In genomic region chr9:128891354-128892222, GRCh38 we compare ENCODE assay signal across 7 cellular contexts. TPM values are rescaled to one million over a fixed set of nuclear protein-coding genes. Genes with fewer than 3 reads are reported as not detected.
DNase-seq lines count a peak whose midpoint lies in the region; ATAC-seq, FAIRE-seq and TF ChIP-seq lines count a peak whose summit lies in the region.
"Had no signal": no experiment of that assay in that cellular context is flagged by ENCODE, and none has a peak within 500 bp of the region (broad histone marks: within the 10 kb centered on the region; RNA-seq: fewer than 3 reads in every experiment).

No MANE protein-coding gene starts in this region.

- no peak for TF ChIP-seq POLR2A in A549 (IDR thresholded peaks at IDR 0.05; ENCODE audit: low read length)

- no peak overlapping the region for H3K4me3 Mint-ChIP-seq in stimulated activated naive B cell treated with anti-CD40 and anti-IgM and Interleukin-4, amounts not matched to agents 10 μg/mL and 1 μg/mL and 100 μg/mL, for 72 hours

- peak overlapping the region in 1 of 2 experiments; percentile 96 for H3K14ac ChIP-seq in mesenchymal stem cell (ENCODE audit: low read length in 2 of 2)

- peaks cover 26% of the 10 kb centered on the region for H3K36me3 ChIP-seq in adipocyte (ENCODE audit: control insufficient read depth, insufficient read depth, low read length, severe bottlenecking)
- peaks cover 42 to 52% of the 10 kb centered on the region in 2 experiments for H3K36me3 ChIP-seq in mesenchymal stem cell (ENCODE audit: control insufficient read depth in 1 of 2, insufficient read depth in 2 of 2, low read depth in 1 of 2, low read length in 2 of 2)

- no peak for TF ChIP-seq RAD21 in A549 (conservative IDR thresholded peaks at IDR 0.05 in 1 of 2, IDR thresholded peaks at IDR 0.05 in 1 of 2)

- H2BK120ac ChIP-seq in mesenchymal stem cell (ENCODE audit: low read depth, low read length) = peak overlapping the region; percentile 92

- no peak overlapping the region for H3K23ac ChIP-seq in mesenchymal stem cell (ENCODE audit: low read length in 2 of 2)

- H3K27me3 ChIP-seq in adipocyte (replicated peaks; ENCODE audit: control insufficient read depth, insufficient read depth, low read length) = no peaks in the 10 kb centered on the region
- no peaks in the 10 kb centered on the region for H3K27me3 ChIP-seq in mesenchymal stem cell (ENCODE audit: control insufficient read depth in 1 of 2, insufficient read depth in 1 of 2, low read length in 2 of 2)

- H3K9me3 ChIP-seq in A549 = no peaks in the 10 kb centered on the region
- no peaks in the 10 kb centered on the region for H3K9me3 ChIP-seq in adipocyte (ENCODE audit: control insufficient read depth, low read length)
- H3K9me3 ChIP-seq in mesenchymal stem cell (ENCODE audit: control insufficient read depth, low read length) = no peaks in the 10 kb centered on the region

- H3K4me2 ChIP-seq in A549 = peak overlapping the region; percentile 71
- H3K4me2 ChIP-seq in mesenchymal stem cell (ENCODE audit: low read length, poor library complexity, severe bottlenecking) = no peak overlapping the region

- H4K91ac ChIP-seq in mesenchymal stem cell (ENCODE audit: low read length) = peak overlapping the region; percentile 99

- no peak overlapping the region for H2AFZ ChIP-seq in mesenchymal stem cell (ENCODE audit: low read depth, low read length)

- H3K27ac Mint-ChIP-seq in stimulated activated naive B cell treated with anti-CD40 and anti-IgM and Interleukin-4, amounts not matched to agents 10 μg/mL and 1 μg/mL and 100 μg/mL, for 72 hours = no peak overlapping the region

- peaks cover 15 to 19% of the 10 kb centered on the region in 2 donors for H3K36me3 Mint-ChIP-seq in stimulated activated naive B cell treated with anti-CD40 and anti-IgM and Interleukin-4, amounts not matched to agents 10 μg/mL and 1 μg/mL and 100 μg/mL, for 72 hours

- H3K4me1 ChIP-seq in A549 = peaks cover 34% of the 10 kb centered on the region
- H3K4me1 ChIP-seq in adipocyte (ENCODE audit: control insufficient read depth, insufficient read depth, low read length) = peaks cover 41% of the 10 kb centered on the region
- peaks cover 44% of the 10 kb centered on the region for H3K4me1 ChIP-seq in mesenchymal stem cell (ENCODE audit: control insufficient read depth, insufficient read depth, low read depth, low read length)

- H2BK12ac ChIP-seq in mesenchymal stem cell (ENCODE audit: low read length in 2 of 2) = peak overlapping the region; percentile 97 to 98

- H3K9me3 Mint-ChIP-seq in stimulated activated naive B cell treated with anti-CD40 and anti-IgM and Interleukin-4, amounts not matched to agents 10 μg/mL and 1 μg/mL and 100 μg/mL, for 72 hours = no peaks in the 10 kb centered on the region

- CTCF ChIA-PET in A549 (lab: Yijun Ruan, JAX) = interaction anchor here (1.0 to 1.2 kb wide), 4 partner anchors 10 to 54 kb away, joined by 3 to 9 read pairs (median 6); partner anchors contain the start of genes KYAT1 and LRRC8A

- no peak for DNase-seq in A549 (ENCODE audit: low read depth in 1 of 2, low spot score in 1 of 2)
- DNase-seq in adipocyte (ENCODE audit: low read depth) = no peak
- no peak for DNase-seq in mesenchymal stem cell
- DNase-seq in stimulated activated naive B cell treated with anti-CD40 and anti-IgM and Interleukin-4, amounts not matched to agents 10 μg/mL and 1 μg/mL and 100 μg/mL, for 72 hours = no peak
- DNase-seq: COR-L47 had no signal

- no peak for TF ChIP-seq CTCF in A549 (IDR thresholded peaks at IDR 0.05)

- POLR2A ChIA-PET in A549 (lab: Yijun Ruan, JAX) = no interaction called here

- H3K4me3 ChIP-seq in A549 (0 out of 3 replicates have a peak overlapping the region, but pooled peaks have one; percentile 13), adipocyte (ENCODE audit: low read length) (no peak overlapping the region), mesenchymal stem cell (ENCODE audit: insufficient read depth in 1 of 2, low read depth in 1 of 2, low read length in 2 of 2) (peak overlapping the region in 1 of 2 experiments; percentile 40)

- H2AK5ac ChIP-seq in mesenchymal stem cell (ENCODE audit: low read length, severe bottlenecking) = peak overlapping the region; percentile 94

- peaks cover 5 to 7% of the 10 kb centered on the region in 2 donors for H3K4me1 Mint-ChIP-seq in stimulated activated naive B cell treated with anti-CD40 and anti-IgM and Interleukin-4, amounts not matched to agents 10 μg/mL and 1 μg/mL and 100 μg/mL, for 72 hours

- H3K79me1 ChIP-seq in mesenchymal stem cell (replicated peaks; ENCODE audit: low read length, poor library complexity, severe bottlenecking) = peaks cover 19% of the 10 kb centered on the region

- peak overlapping the region; percentile 94 to 99 for H3K18ac ChIP-seq in mesenchymal stem cell (ENCODE audit: low read depth in 1 of 2, low read length in 2 of 2)

- peak overlapping the region; percentile 99 for H2BK15ac ChIP-seq in mesenchymal stem cell (ENCODE audit: low read depth, poor library complexity, severe bottlenecking)

- H2BK5ac ChIP-seq in mesenchymal stem cell (ENCODE audit: low read depth, low read length, poor library complexity, severe bottlenecking) = no peak overlapping the region

- 0 out of 6 replicates have a peak, but pooled peaks of 1 of the 2 experiments have one; percentile 4 for ATAC-seq in A549
- no peak for ATAC-seq in HG03039 (IDR thresholded peaks at IDR 0.05; ENCODE audit: unreplicated experiment)
- ATAC-seq in GM21526 (IDR thresholded peaks at IDR 0.05; ENCODE audit: low FRiP score, unreplicated experiment) = no peak
- no peak for ATAC-seq in stimulated activated naive B cell treated with anti-CD40 and anti-IgM and Interleukin-4, amounts not matched to agents 10 μg/mL and 1 μg/mL and 100 μg/mL, for 72 hours (replicated peaks)

- H3K4ac ChIP-seq in mesenchymal stem cell (ENCODE audit: low read depth in 1 of 2, low read length in 2 of 2) = peak overlapping the region; percentile 52 to 94

- H3K27ac ChIP-seq in A549 (peak overlapping the region; percentile 89 to 95), mesenchymal stem cell (ENCODE audit: low read length, poor library complexity, severe bottlenecking) (no peak overlapping the region)

- no peaks in the 10 kb centered on the region for H3K27me3 Mint-ChIP-seq in stimulated activated naive B cell treated with anti-CD40 and anti-IgM and Interleukin-4, amounts not matched to agents 10 μg/mL and 1 μg/mL and 100 μg/mL, for 72 hours

- H4K8ac ChIP-seq in mesenchymal stem cell (ENCODE audit: low read length) = peak overlapping the region; percentile 99

- TF ChIP-seq EP300 in A549 (IDR thresholded peaks at IDR 0.05) = no peak

- FAIRE-seq in A549 (lab: Jason Lieb, UNC) = no peak

- WGBS in A549 (ENCODE audit: missing lambda C conversion rate) = 79% methylated on average over 15 of the region's 15 CpGs
- WGBS in mesenchymal stem cell = 92% methylated on average over 15 of the region's 15 CpGs

- H3K9ac ChIP-seq in adipocyte (ENCODE audit: low read length) (peak overlapping the region; percentile 8), mesenchymal stem cell (ENCODE audit: low read length) (peak overlapping the region; percentile 91)

TF ChIP-seq in A549, 52 proteins besides CTCF, POLR2A, EP300 and RAD21:
- TF ChIP-seq ZFP36 (IDR thresholded peaks at IDR 0.05; ENCODE audit: borderline replicate concordance, partially characterized antibody) (peak; percentile 26), GATA3 (IDR thresholded peaks at IDR 0.05; ENCODE audit: borderline replicate concordance) (no peak)

RNA-seq across cellular contexts. Expression of gene LRRC8A, which starts 9.7 kb away (rescaled TPM):
- polyA plus RNA-seq in A549 (2011; rRNA removed) (25.9 and 29.2 TPM in 2 replicates), A549 (2017; fragmentation: RNase III; extraction: RNeasy Plus Mini Kit Qiagen cat#74134 plus additional on column Dnase treatment) (22.6 to 23.1 TPM (median 22.9 TPM) in 3 replicates)
- 45.0 and 55.2 TPM in 2 replicates for polyA plus RNA-seq in A549 (2012; cell fraction: cytosol; rRNA removed)
- 44.2 and 52.1 TPM in 2 replicates for polyA plus RNA-seq in A549 (2012; cell fraction: nucleus; rRNA removed)
- polyA minus RNA-seq in A549 (2011; rRNA and poly(A)+ RNA removed) = 45.9 and 47.6 TPM in 2 replicates
- 45.4 TPM for polyA plus RNA-seq in mesenchymal stem cell (2013, experiment 1 of 2)
- polyA plus RNA-seq in mesenchymal stem cell (2013, experiment 2 of 2) = 46.0 TPM

RNA-seq across cellular contexts. Expression of gene KYAT1, which starts 9.8 kb away (rescaled TPM):
- 10.0 and 12.2 TPM in 2 replicates for polyA plus RNA-seq in A549 (2011; rRNA removed)
- 13.5 and 15.8 TPM in 2 replicates for polyA plus RNA-seq in A549 (2012; cell fraction: cytosol; rRNA removed)
- 46.1 and 48.0 TPM in 2 replicates for polyA plus RNA-seq in A549 (2012; cell fraction: nucleus; rRNA removed)
- polyA plus RNA-seq in A549 (2017; fragmentation: RNase III; extraction: RNeasy Plus Mini Kit Qiagen cat#74134 plus additional on column Dnase treatment) = 8.1 to 9.6 TPM (median 8.4 TPM) in 3 replicates
- 10.8 and 12.8 TPM in 2 replicates for polyA minus RNA-seq in A549 (2011; rRNA and poly(A)+ RNA removed)
- 5.2 TPM for polyA plus RNA-seq in mesenchymal stem cell (2013, experiment 1 of 2)
- 5.6 TPM for polyA plus RNA-seq in mesenchymal stem cell (2013, experiment 2 of 2)

RNA-seq across cellular contexts. Expression of gene PHYHD1, which starts 29.2 kb away (rescaled TPM):
- 0.12 TPM in 1 of 2 replicates, not detected in the other for polyA plus RNA-seq in A549 (2011; rRNA removed)
- polyA plus RNA-seq in A549 (2012; cell fraction: cytosol; rRNA removed) = 0.05 and 0.06 TPM in 2 replicates
- 0.28 TPM in 1 of 2 replicates, not detected in the other for polyA plus RNA-seq in A549 (2012; cell fraction: nucleus; rRNA removed)
- 0.12 TPM in 1 of 3 replicates, not detected in the others for polyA plus RNA-seq in A549 (2017; fragmentation: RNase III; extraction: RNeasy Plus Mini Kit Qiagen cat#74134 plus additional on column Dnase treatment)
- not detected in 2 replicates for polyA minus RNA-seq in A549 (2011; rRNA and poly(A)+ RNA removed)
- 24.3 TPM for polyA plus RNA-seq in mesenchymal stem cell (2013, experiment 1 of 2)
- polyA plus RNA-seq in mesenchymal stem cell (2013, experiment 2 of 2) = 25.0 TPM

RNA-seq across cellular contexts. Expression of gene DOLK, which starts 55.8 kb away (rescaled TPM):
- polyA plus RNA-seq in A549 (2011; rRNA removed) (25.4 and 27.8 TPM in 2 replicates), A549 (2017; fragmentation: RNase III; extraction: RNeasy Plus Mini Kit Qiagen cat#74134 plus additional on column Dnase treatment) (19.9 to 22.8 TPM (median 22.2 TPM) in 3 replicates)
- polyA plus RNA-seq in A549 (2012; cell fraction: cytosol; rRNA removed) = 23.8 and 34.1 TPM in 2 replicates
- 37.4 and 40.1 TPM in 2 replicates for polyA plus RNA-seq in A549 (2012; cell fraction: nucleus; rRNA removed)
- 36.7 and 51.3 TPM in 2 replicates for polyA minus RNA-seq in A549 (2011; rRNA and poly(A)+ RNA removed)
- polyA plus RNA-seq in mesenchymal stem cell (2013, experiment 1 of 2) = 31.1 TPM
- polyA plus RNA-seq in mesenchymal stem cell (2013, experiment 2 of 2) = 31.0 TPM

RNA-seq across cellular contexts. Expression of gene NUP188, which starts 55.9 kb away (rescaled TPM):
- polyA plus RNA-seq in A549 (2011; rRNA removed) (52.3 and 62.1 TPM in 2 replicates), A549 (2017; fragmentation: RNase III; extraction: RNeasy Plus Mini Kit Qiagen cat#74134 plus additional on column Dnase treatment) (29.2 to 37.9 TPM (median 33.2 TPM) in 3 replicates)
- polyA plus RNA-seq in A549 (2012; cell fraction: cytosol; rRNA removed) = 62.7 and 67.5 TPM in 2 replicates
- polyA plus RNA-seq in A549 (2012; cell fraction: nucleus; rRNA removed) = 107 and 133 TPM in 2 replicates
- polyA minus RNA-seq in A549 (2011; rRNA and poly(A)+ RNA removed) = 176 and 187 TPM in 2 replicates
- polyA plus RNA-seq in mesenchymal stem cell (2013, experiment 1 of 2) = 14.9 TPM
- 14.6 TPM for polyA plus RNA-seq in mesenchymal stem cell (2013, experiment 2 of 2)
